ENCODE assay signal across 9 cellular contexts in genomic region chr7:54546081-54546985, GRCh38. TPM values are rescaled to one million over a fixed set of nuclear protein-coding genes. Genes with fewer than 3 reads are reported as not detected.
DNase-seq lines count a peak whose midpoint lies in the region; ATAC-seq, FAIRE-seq and TF ChIP-seq lines count a peak whose summit lies in the region.
"Had no signal": no experiment of that assay in that cellular context is flagged by ENCODE, and none has a peak within 500 bp of the region (broad histone marks: within the 10 kb centered on the region; RNA-seq: fewer than 3 reads in every experiment).

No MANE protein-coding gene starts in this region.

- peak overlapping the region; percentile 8; the same call in 1 of the 2 replicates for H4K8ac ChIP-seq in H1 (ENCODE audit: extremely low read depth, insufficient read depth, low read length)

- no peak overlapping the region for H3K56ac ChIP-seq in H1 (replicated peaks; ENCODE audit: insufficient read length, low read depth, low read length)

- H3K23ac ChIP-seq in H1 (ENCODE audit: insufficient read length): no peak overlapping the region

- intact Hi-C loops in posterior cingulate gyrus (cut with DNase I): loop anchor here (10.0 kb wide), 1 partner anchor 118 kb away; no protein-coding TSS in a partner anchor

- no peak overlapping the region for H4K5ac ChIP-seq in H1 (ENCODE audit: insufficient read length, low read depth, low read length)

- POLR2A ChIA-PET in H1 (lab: Charles Lee; ENCODE audit: partially characterized antibody): interaction anchor here (0.6 kb wide), 1 partner anchor 212 kb away, joined by 3 read pairs; the partner anchor contains the start of gene SEC61G

- ATAC-seq in HG02588 (IDR thresholded peaks at IDR 0.05; ENCODE audit: unreplicated experiment) (no peak), HG03045 (IDR thresholded peaks at IDR 0.05; ENCODE audit: unreplicated experiment) (no peak)

- 3 to 50% methylated on average over 1 to 8 of the region's 80 CpGs for WGBS in H1 (ENCODE audit: extremely low coverage in 1 of 2, insufficient coverage in 1 of 2, insufficient read length in 1 of 2, insufficient replicate concordance in 2 of 2, low coverage in 1 of 2, low lambda C conversion rate in 2 of 2, missing lambda C conversion rate in 1 of 2), 2 experiments

- H2BK5ac ChIP-seq in H1 (ENCODE audit: low read depth, low read length): no peak overlapping the region; the same call in 1 of the 2 replicates

- H3K14ac ChIP-seq in H1 (ENCODE audit: insufficient read length): no peak overlapping the region

- peak overlapping the region; percentile 78; the same call in 1 of the 2 replicates for H2BK12ac ChIP-seq in H1 (ENCODE audit: low read depth, low read length)

- peak overlapping the region; percentile 84; the same call in 1 of the 2 replicates for H2BK15ac ChIP-seq in H1 (ENCODE audit: low read length)

- peaks cover 0 to 5% of the 10 kb centered on the region in 2 experiments for H4K20me1 ChIP-seq in H1 (replicated peaks in 1 of 2; ENCODE audit: control insufficient read depth in 1 of 2, insufficient read depth in 2 of 2, low read length in 2 of 2)

- H3K79me2 ChIP-seq in H1 (ENCODE audit: control insufficient read depth in 1 of 2, insufficient read depth in 2 of 2, low read length in 2 of 2): no peaks in the 10 kb centered on the region

- no peak for FAIRE-seq in H1 (lab: Jason Lieb, UNC)

- peak; percentile 75 to 85 for TF ChIP-seq RAD21 in H1 (IDR thresholded peaks at IDR 0.05 in 1 of 2, conservative IDR thresholded peaks at IDR 0.05 in 1 of 2; ENCODE audit: low read depth in 2 of 2, low read length in 2 of 2)

- no peaks in the 10 kb centered on the region for H3K36me3 ChIP-seq in H1 (ENCODE audit: control insufficient read depth in 2 of 4, insufficient read depth in 4 of 4, low read length in 3 of 4)

- H3K4me3 ChIP-seq in H1 (ENCODE audit: extremely low read depth in 1 of 4, insufficient read depth in 2 of 4, low read depth in 3 of 4, low read length in 4 of 4): peak overlapping the region; percentile 54 to 87 (median 62)

- TF ChIP-seq EP300 in H1 (IDR thresholded peaks at IDR 0.05; ENCODE audit: borderline replicate concordance in 1 of 2, low read depth in 2 of 2, low read length in 2 of 2): no peak

- peaks cover 21% of the 10 kb centered on the region for H3K23me2 ChIP-seq in H1 (ENCODE audit: low read depth, low read length)

- TF ChIP-seq POLR2A in H1 (IDR thresholded peaks at IDR 0.05; ENCODE audit: control extremely low read depth in 1 of 2, low read depth in 2 of 2, low read length in 2 of 2): no peak

- H3K9ac ChIP-seq in H1 (replicated peaks in 1 of 4; ENCODE audit: extremely low read depth in 1 of 4, low read depth in 3 of 4, low read length in 3 of 4): no peak overlapping the region

- H3K4ac ChIP-seq in H1 (replicated peaks; ENCODE audit: insufficient read length, low read depth, low read length): no peak overlapping the region

- 0 out of 2 replicates have a peak overlapping the region, but pooled peaks have one; percentile 39 for H3K18ac ChIP-seq in H1 (ENCODE audit: extremely low read depth, low read length)

- peak; percentile 0 for DNase-seq in ELR (ENCODE audit: low read depth)
- DNase-seq in NCI-H2029 treated with DMSO at 0.1 percent for 48 hours (lab: John Stamatoyannopoulos, UW): peak; percentile 32
- DNase-seq in H1 (ENCODE audit: low read depth in 1 of 2, low spot score in 2 of 2): peak in 1 of 2 experiments; percentile 85
- DNase-seq in posterior cingulate gyrus: peak in 8 of 10 donors; percentile 18 to 89 (median 45)
- no peak for DNase-seq in LoVo (ENCODE audit: low spot score)
- no peak for DNase-seq in stimulated activated CD4-positive, alpha-beta T cell treated with anti-CD3 and anti-CD28 coated beads, Interleukin-1b, Interleukin-23, amount 100 ng/mL, for 48 hours

- H2AK5ac ChIP-seq in H1 (ENCODE audit: low read depth, low read length): no peak overlapping the region

- H2AFZ ChIP-seq in H1 (ENCODE audit: low read length): peak overlapping the region; percentile 79; the same call in 1 of the 2 replicates

- no peak overlapping the region for H3K27ac ChIP-seq in H1 (ENCODE audit: low read depth, low read length)

- CTCF ChIA-PET in H1 (lab: Charles Lee; ENCODE audit: partially characterized antibody): interaction anchor here (1.0 to 1.3 kb wide), 2 partner anchors 117 to 156 kb away, joined by 3 to 4 read pairs; no protein-coding TSS in a partner anchor

- H2BK20ac ChIP-seq in H1 (ENCODE audit: low read length): 0 out of 2 replicates have a peak overlapping the region, but pooled peaks have one; percentile 62

- no peaks in the 10 kb centered on the region for H3K9me3 ChIP-seq in H1 (ENCODE audit: insufficient read depth in 2 of 2, low read depth in 1 of 2, low read length in 1 of 2)

- H3K79me1 ChIP-seq in H1 (ENCODE audit: low read depth, low read length): no peaks in the 10 kb centered on the region

- peaks cover 17 to 32% (median 31%) of the 10 kb centered on the region in 4 experiments for H3K27me3 ChIP-seq in H1 (replicated peaks in 1 of 4; ENCODE audit: control insufficient read depth in 3 of 4, extremely low read depth in 1 of 4, insufficient read depth in 3 of 4, low read length in 3 of 4)

- peak; percentile 63 to 69 (median 64) for TF ChIP-seq CTCF in H1 (IDR thresholded peaks at IDR 0.05; ENCODE audit: control extremely low read depth in 1 of 3, insufficient read depth in 1 of 3, low read depth in 1 of 3, low read length in 3 of 3)

- H3K4me1 ChIP-seq in H1 (replicated peaks in 1 of 4; ENCODE audit: control insufficient read depth in 3 of 4, insufficient read depth in 4 of 4, low read length in 3 of 4): peaks cover 2 to 13% (median 7%) of the 10 kb centered on the region in 4 experiments

- H3K4me2 ChIP-seq in H1 (ENCODE audit: insufficient read depth in 1 of 2, low read depth in 2 of 2, low read length in 2 of 2): peak overlapping the region; percentile 73 to 94

- no peak overlapping the region for H2BK120ac ChIP-seq in H1 (replicated peaks; ENCODE audit: low read depth, low read length)

- no peak overlapping the region for H4K91ac ChIP-seq in H1 (replicated peaks; ENCODE audit: insufficient read length, low read length)

TF ChIP-seq in H1, 55 proteins besides CTCF, POLR2A, EP300 and RAD21:
- TF ChIP-seq SP4 (IDR thresholded peaks at IDR 0.05; ENCODE audit: low read length) (no peak), BACH1 (IDR thresholded peaks at IDR 0.05; ENCODE audit: low read length) (peak; percentile 33; the same call in 1 of the 2 replicates), RBBP5 (IDR thresholded peaks at IDR 0.05; ENCODE audit: borderline replicate concordance, low read depth, low read length) (peak; percentile 78; the same call in 1 of the 2 replicates), GABPA (IDR thresholded peaks at IDR 0.05; ENCODE audit: borderline replicate concordance, insufficient read depth, low read length) (0 out of 2 replicates have a peak, but pooled peaks have one; percentile 37), NRF1 (IDR thresholded peaks at IDR 0.05; ENCODE audit: low read depth, low read length) (no peak), SUZ12 (IDR thresholded peaks at IDR 0.05; ENCODE audit: low read length) (peak; percentile 61; the same call in 1 of the 2 replicates), SP1 (IDR thresholded peaks at IDR 0.05; ENCODE audit: low read depth, low read length) (no peak), ASH2L (IDR thresholded peaks at IDR 0.05; ENCODE audit: low read length) (peak; percentile 27), KDM4A (IDR thresholded peaks at IDR 0.05; ENCODE audit: low read depth, low read length, severe bottlenecking) (peak; percentile 96), CTBP2 (IDR thresholded peaks at IDR 0.05; ENCODE audit: borderline replicate concordance, insufficient read depth, insufficient read length, low read length) (peak; percentile 71), TEAD4 (IDR thresholded peaks at IDR 0.05; ENCODE audit: low read depth, low read length) (no peak), EGR1 (IDR thresholded peaks at IDR 0.05; ENCODE audit: borderline replicate concordance, low read depth, low read length) (peak; percentile 48; the same call in 1 of the 2 replicates), E2F6 (IDR thresholded peaks at IDR 0.05) (no peak), SIN3A (conservative IDR thresholded peaks at IDR 0.05 in 1 of 2, IDR thresholded peaks at IDR 0.05 in 1 of 2; ENCODE audit: low read depth in 1 of 2, low read length in 2 of 2) (peak in 1 of 2 experiments; percentile 58; a peak in 1 of 4 replicates)

RNA-seq across cellular contexts. Expression of gene VSTM2A, which starts 4.2 kb away (rescaled TPM):
- total RNA-seq in H1 (2021; fragmentation: NEBNext Ultra II Directional; extraction: Animal tissue kit (Norgen Biotek cat#: 25700)): 0.58 and 0.77 TPM in 2 replicates
- polyA plus RNA-seq in H1 (2011; rRNA removed): 0.85 and 1.4 TPM in 2 replicates
- 1.5 TPM for polyA plus RNA-seq in H1 (2011; cell fraction: cytosol; rRNA removed)
- 2.1 TPM for polyA plus RNA-seq in H1 (2011; cell fraction: nucleus; rRNA removed)
- polyA plus RNA-seq in H1 (2012, experiment 1 of 2): 1.7 to 2.1 TPM (median 1.8 TPM) in 4 replicates
- polyA plus RNA-seq in H1 (2012, experiment 2 of 2): 0.49 TPM
- polyA plus RNA-seq in H1 (2013, experiment 1 of 2): 0.97 TPM
- polyA plus RNA-seq in H1 (2013, experiment 2 of 2): 0.74 TPM
- polyA minus RNA-seq in H1 (2011; rRNA and poly(A)+ RNA removed): 0.32 and 1.0 TPM in 2 replicates
- polyA minus RNA-seq in H1 (2011; cell fraction: cytosol; rRNA and poly(A)+ RNA removed): not detected
- polyA minus RNA-seq in H1 (2011; cell fraction: nucleus; rRNA and poly(A)+ RNA removed): 0.70 TPM
- total RNA-seq: RPMI7951 had no signal

Comparison
In these comparisons a context has a peak if more than half of its experiments do, and no peak if none do; other contexts are left out.
1. DNase-seq: peak in ELR (single experiment), NCI-H2029 treated with DMSO at 0.1 percent for 48 hours (single experiment) and posterior cingulate gyrus (8 of 10); none in LoVo (single experiment) and stimulated activated CD4-positive, alpha-beta T cell treated with anti-CD3 and anti-CD28 coated beads, Interleukin-1b, Interleukin-23, amount 100 ng/mL, for 48 hours (single experiment).